Comparison of ENCODE assay signal across 8 cellular contexts in the genomic region with DNA sequence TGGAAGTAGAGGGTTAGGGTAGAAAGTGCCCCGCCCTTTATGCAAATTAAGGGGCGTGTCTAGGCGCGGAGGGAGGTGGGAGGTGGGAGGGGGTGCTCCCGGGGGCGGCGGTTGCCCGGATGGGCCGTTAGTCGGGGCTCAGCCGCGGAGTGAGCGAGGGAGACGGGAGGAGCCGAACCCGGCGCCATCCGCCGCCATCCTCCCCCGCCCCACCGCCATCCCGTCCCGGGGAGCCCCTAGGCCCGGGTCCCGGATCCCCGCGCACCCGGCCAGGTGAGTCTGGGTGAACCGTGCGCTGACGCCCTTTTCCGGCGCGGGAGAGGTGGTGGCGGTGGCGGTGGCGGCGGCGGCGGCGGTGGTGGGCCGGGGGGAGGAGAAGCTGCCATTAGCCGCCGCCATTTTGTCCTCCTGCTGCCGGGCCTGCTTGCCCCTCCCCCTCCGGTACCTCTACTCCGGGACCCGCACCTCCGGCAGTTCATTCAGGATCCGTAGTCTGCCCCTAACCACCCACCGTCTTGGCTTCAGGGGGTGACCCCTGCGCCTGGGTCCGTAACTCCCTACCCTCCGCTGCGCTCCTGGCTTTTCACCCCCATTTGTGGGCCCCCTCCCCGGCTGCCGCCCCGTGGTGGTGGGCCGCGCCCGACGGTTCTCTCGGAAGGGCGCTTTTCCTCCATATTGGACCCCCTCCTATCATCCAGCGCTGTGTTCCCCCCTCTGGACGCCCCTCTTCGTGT. TPM values are rescaled to one million over a fixed set of nuclear protein-coding genes. Genes with fewer than 3 reads are reported as not detected.
DNase-seq lines count a peak whose midpoint lies in the region; ATAC-seq and TF ChIP-seq lines count a peak whose summit lies in the region.

Gene PRRC2A, plus strand, starts transcription at position 130 of the 734 bp plus-strand sequence. CDS start 2,075 bp downstream, outside the sequence.

- peaks cover 28% of the 10 kb centered on the region for H3K4me1 ChIP-seq in OCI-LY1 (ENCODE audit: insufficient read depth, low read length, severe bottlenecking)
- H3K4me1 ChIP-seq in gastroesophageal sphincter = peaks cover 0 to 25% (median 8%) of the 10 kb centered on the region in 3 donors
- peaks cover 18% of the 10 kb centered on the region for H3K4me1 ChIP-seq in osteoblast (ENCODE audit: insufficient read depth, low read length)

- ATAC-seq in gastroesophageal sphincter = peak; percentile 83

- H3K79me2 ChIP-seq in OCI-LY1 (ENCODE audit: insufficient read depth, low read length) (peaks cover 29% of the 10 kb centered on the region), osteoblast (ENCODE audit: insufficient read depth, low read length) (peaks cover 51% of the 10 kb centered on the region)

- H3K9me3 ChIP-seq in OCI-LY1 (ENCODE audit: low read length) (no peaks in the 10 kb centered on the region), gastroesophageal sphincter (no peaks in the 10 kb centered on the region), osteoblast (ENCODE audit: low read depth, low read length) (no peaks in the 10 kb centered on the region)

- H4K20me1 ChIP-seq in OCI-LY1 (ENCODE audit: insufficient read depth, low read length) = no peaks in the 10 kb centered on the region
- peaks cover 41% of the 10 kb centered on the region for H4K20me1 ChIP-seq in osteoblast (ENCODE audit: insufficient read depth, low read length)

- TF ChIP-seq CTCF in GM20000 (IDR thresholded peaks at IDR 0.05; ENCODE audit: extremely low read depth, missing control alignments) (no peak), HL-60 (IDR thresholded peaks at IDR 0.05; ENCODE audit: insufficient read depth, low read length) (no peak), OCI-LY1 (IDR thresholded peaks at IDR 0.05; ENCODE audit: low read length) (no peak), gastroesophageal sphincter (IDR thresholded peaks at IDR 0.05) (no peak), osteoblast (IDR thresholded peaks at IDR 0.05; ENCODE audit: extremely low read depth, low read depth, low read length) (no peak)

- peak within 1 kb of the TSS; percentile 97 for H3K27ac ChIP-seq in HL-60 (replicated peaks)
- peak within 1 kb of the TSS; percentile 96 for H3K27ac ChIP-seq in OCI-LY1 (ENCODE audit: low read depth, low read length, poor library complexity, severe bottlenecking)
- peak within 1 kb of the TSS; percentile 82 to 98 (median 94) for H3K27ac ChIP-seq in gastroesophageal sphincter
- H3K27ac ChIP-seq in osteoblast (ENCODE audit: low read depth, low read length) = peak within 1 kb of the TSS; percentile 99

- no peaks in the 10 kb centered on the region for H3F3A ChIP-seq in OCI-LY1 (ENCODE audit: insufficient read depth, low read length)

- DNase-seq in D341Med (ENCODE audit: low spot score) = peak; percentile 96
- peak; percentile 98 for DNase-seq in GM20000 (ENCODE audit: low spot score)
- DNase-seq in HL-60 (ENCODE audit: low read depth in 1 of 2, low spot score in 1 of 2) = peak; percentile 74 to 76
- peak; percentile 93 for DNase-seq in activated T-helper 9 cell treated with anti-CD3 and anti-CD28 coated beads, Interleukin-2, amount 50 U/mL, for 16 hours (ENCODE audit: low read depth)
- DNase-seq in osteoblast (ENCODE audit: insufficient read length, low spot score, missing footprints) = peak; percentile 98
- DNase-seq in ureter (ENCODE audit: low spot score) = no peak

- no peaks in the 10 kb centered on the region for H3K27me3 ChIP-seq in HL-60 (ENCODE audit: insufficient read depth, poor library complexity, severe bottlenecking)
- H3K27me3 ChIP-seq in OCI-LY1 (ENCODE audit: insufficient read depth, low read length) = no peaks in the 10 kb centered on the region
- H3K27me3 ChIP-seq in gastroesophageal sphincter = no peaks in the 10 kb centered on the region
- no peaks in the 10 kb centered on the region for H3K27me3 ChIP-seq in osteoblast (ENCODE audit: insufficient read depth, low read length)

- WGBS in gastroesophageal sphincter (ENCODE audit: low coverage in 1 of 2), 2 donors = 0 to 1% methylated on average over 3 to 15 of the region's 67 CpGs

- no peak within 1 kb of the TSS for H2AFZ ChIP-seq in OCI-LY1 (ENCODE audit: low read length)
- H2AFZ ChIP-seq in osteoblast (ENCODE audit: low read length) = peak within 1 kb of the TSS; percentile 96

- peak; percentile 75 to 76 for TF ChIP-seq POLR2A in gastroesophageal sphincter (IDR thresholded peaks at IDR 0.05)

- no peak for TF ChIP-seq EP300 in gastroesophageal sphincter (IDR thresholded peaks at IDR 0.05)

- H3K36me3 ChIP-seq in OCI-LY1 (ENCODE audit: insufficient read depth, low read length) (peaks cover 49% of the 10 kb centered on the region), gastroesophageal sphincter (peaks cover 0 to 32% of the 10 kb centered on the region in 2 donors), osteoblast (ENCODE audit: insufficient read depth, low read length) (peaks cover 35% of the 10 kb centered on the region)

- peak within 1 kb of the TSS; percentile 90 for H3K4me2 ChIP-seq in OCI-LY1 (ENCODE audit: low read length)
- H3K4me2 ChIP-seq in osteoblast (ENCODE audit: insufficient read depth, low read length) = peak within 1 kb of the TSS; percentile 95

- H3K9me2 ChIP-seq in OCI-LY1 (ENCODE audit: low read depth, low read length) = no peaks in the 10 kb centered on the region

- peak within 1 kb of the TSS; percentile 83 for H3K4me3 ChIP-seq in HL-60 (replicated peaks; ENCODE audit: insufficient read depth, low read length)
- H3K4me3 ChIP-seq in OCI-LY1 (ENCODE audit: low read depth, low read length, poor library complexity, severe bottlenecking) = peak within 1 kb of the TSS; percentile 98
- H3K4me3 ChIP-seq in gastroesophageal sphincter = peak within 1 kb of the TSS; percentile 54 to 85
- peak within 1 kb of the TSS; percentile 99 for H3K4me3 ChIP-seq in osteoblast (ENCODE audit: insufficient read depth, low read length)

- peak within 1 kb of the TSS; percentile 100 for H3K9ac ChIP-seq in OCI-LY1 (ENCODE audit: low read length)

RNA-seq across cellular contexts. Expression of gene PRRC2A, which starts in this region (rescaled TPM):
- total RNA-seq in gastroesophageal sphincter (100 to 1,000 TPM in 1 of 4 donors, 10 to 100 TPM in 3; 47.9 to 137 (median 76.2) TPM), osteoblast (49.2 and 52.2 TPM in 2 replicates), ureter (186 TPM)
